Comparison of ENCODE assay signal across 12 cellular contexts in genomic region chr1:27589841-27590426, GRCh38. TPM values are rescaled to one million over a fixed set of nuclear protein-coding genes. Genes with fewer than 3 reads are reported as not detected.
DNase-seq lines count a peak whose midpoint lies in the region; TF ChIP-seq lines count a peak whose summit lies in the region.
"Had no signal": no experiment of that assay in that cellular context is flagged by ENCODE, and none has a peak within 500 bp of the region (broad histone marks: within the 10 kb centered on the region; RNA-seq: fewer than 3 reads in every experiment).

No MANE protein-coding gene starts in this region.

- H3K27me3 ChIP-seq in A673 (replicated peaks; ENCODE audit: insufficient read depth, low read depth, low read length, poor library complexity) = no peaks in the 10 kb centered on the region

- CTCF ChIA-PET in A673 (lab: Charles Lee) = interaction anchor here (0.7 kb wide), 1 partner anchor 545 kb away, joined by 6 read pairs; no protein-coding TSS in a partner anchor

- H3K4me1 Mint-ChIP-seq in mesothelial cell of epicardium = peaks cover 11% of the 10 kb centered on the region
- H3K4me1 Mint-ChIP-seq in activated T-cell treated with anti-CD3 and anti-CD28 coated beads, Interleukin-2, amount 50 U/mL, for 24 hours (ENCODE audit: low read depth) = no peaks in the 10 kb centered on the region
- H3K4me1 Mint-ChIP-seq: activated naive CD8-positive, alpha-beta T cell treated with anti-CD3 and anti-CD28 coated beads, Interleukin-2, amount 10 ng/mL, durations not matched to agents 7 days and 5 days had no signal

- no peaks in the 10 kb centered on the region for H3K27me3 Mint-ChIP-seq in mesothelial cell of epicardium (ENCODE audit: low read depth)
- H3K27me3 Mint-ChIP-seq in activated T-cell treated with anti-CD3 and anti-CD28 coated beads, Interleukin-2, amount 50 U/mL, for 24 hours = no peaks in the 10 kb centered on the region
- H3K27me3 Mint-ChIP-seq: activated naive CD8-positive, alpha-beta T cell treated with anti-CD3 and anti-CD28 coated beads, Interleukin-2, amount 10 ng/mL, durations not matched to agents 7 days and 5 days had no signal

- no peaks in the 10 kb centered on the region for H3K9me3 Mint-ChIP-seq in mesothelial cell of epicardium
- no peaks in the 10 kb centered on the region for H3K9me3 Mint-ChIP-seq in activated T-cell treated with anti-CD3 and anti-CD28 coated beads, Interleukin-2, amount 50 U/mL, for 24 hours
- H3K9me3 Mint-ChIP-seq: activated naive CD8-positive, alpha-beta T cell treated with anti-CD3 and anti-CD28 coated beads, Interleukin-2, amount 10 ng/mL, durations not matched to agents 7 days and 5 days; T-helper 1 cell treated with Interleukin-12 subunit alpha and Interleukin-12 subunit beta and Interleukin-4 antibody, amounts not matched to agents 30 μg/mL and 1 μg/mL, for 36 hours had no signal

- H3K9me3 ChIP-seq in A673 (ENCODE audit: low read depth, low read length, poor library complexity, severe bottlenecking) = no peaks in the 10 kb centered on the region

- H3K4me3 Mint-ChIP-seq in mesothelial cell of epicardium = no peak overlapping the region
- H3K4me3 Mint-ChIP-seq in activated T-cell treated with anti-CD3 and anti-CD28 coated beads, Interleukin-2, amount 50 U/mL, for 24 hours = no peak overlapping the region
- H3K4me3 Mint-ChIP-seq: activated naive CD8-positive, alpha-beta T cell treated with anti-CD3 and anti-CD28 coated beads, Interleukin-2, amount 10 ng/mL, durations not matched to agents 7 days and 5 days; T-helper 1 cell treated with Interleukin-12 subunit alpha and Interleukin-12 subunit beta and Interleukin-4 antibody, amounts not matched to agents 30 μg/mL and 1 μg/mL, for 36 hours had no signal

- H3K36me3 ChIP-seq in A673 (ENCODE audit: insufficient read depth, low read length, poor library complexity, severe bottlenecking) = no peaks in the 10 kb centered on the region

- POLR2A ChIA-PET in A673 (lab: Charles Lee; ENCODE audit: low non-redundant PET) = no interaction called here

- no peak overlapping the region for H3K4me3 ChIP-seq in A673 (ENCODE audit: low read depth, low read length, poor library complexity, severe bottlenecking)
- H3K4me3 ChIP-seq in coronary artery = peak overlapping the region; percentile 3

- peaks cover 62% of the 10 kb centered on the region for H3K4me1 ChIP-seq in A673 (ENCODE audit: insufficient read depth, low read length, poor library complexity, severe bottlenecking)

- H3K27ac Mint-ChIP-seq in mesothelial cell of epicardium = peak overlapping the region; percentile 74
- H3K27ac Mint-ChIP-seq in activated T-cell treated with anti-CD3 and anti-CD28 coated beads, Interleukin-2, amount 50 U/mL, for 24 hours = no peak overlapping the region
- H3K27ac Mint-ChIP-seq: activated naive CD8-positive, alpha-beta T cell treated with anti-CD3 and anti-CD28 coated beads, Interleukin-2, amount 10 ng/mL, durations not matched to agents 7 days and 5 days; T-helper 1 cell treated with Interleukin-12 subunit alpha and Interleukin-12 subunit beta and Interleukin-4 antibody, amounts not matched to agents 30 μg/mL and 1 μg/mL, for 36 hours had no signal

- H3K27ac ChIP-seq in A673 (ENCODE audit: low read depth, low read length, poor library complexity, severe bottlenecking) (peak overlapping the region; percentile 59), coronary artery (peak overlapping the region; percentile 82 to 88)

- no peaks in the 10 kb centered on the region for H3K36me3 Mint-ChIP-seq in mesothelial cell of epicardium
- no peaks in the 10 kb centered on the region for H3K36me3 Mint-ChIP-seq in activated T-cell treated with anti-CD3 and anti-CD28 coated beads, Interleukin-2, amount 50 U/mL, for 24 hours (ENCODE audit: low read depth)
- H3K36me3 Mint-ChIP-seq: activated naive CD8-positive, alpha-beta T cell treated with anti-CD3 and anti-CD28 coated beads, Interleukin-2, amount 10 ng/mL, durations not matched to agents 7 days and 5 days had no signal

- intact Hi-C loops in A673 (cut with micrococcal nuclease; ENCODE audit: unreplicated experiment) = no loop called here

- no TSS peak for BruUV-seq in A673 (replicated peaks; lab: Mats Ljungman, UMichigan)

- DNase-seq in A673 (ENCODE audit: low spot score) (peak; percentile 77), NCI-H1105 (lab: John Stamatoyannopoulos, UW) (peak; percentile 32), coronary artery (ENCODE audit: low spot score) (no peak), mesothelial cell of epicardium (ENCODE audit: low spot score in 2 of 2, unreplicated experiment in 2 of 2) (no peak), RKO (ENCODE audit: low spot score) (no peak), cerebellar nuclear complex (lab: John Stamatoyannopoulos, UW) (no peak), foreskin melanocyte (no peak)
- DNase-seq in activated T-cell treated with anti-CD3 and anti-CD28 coated beads, Interleukin-2, amount 50 U/mL, for 24 hours = no peak
- DNase-seq: activated naive CD8-positive, alpha-beta T cell treated with anti-CD3 and anti-CD28 coated beads, Interleukin-2, amount 10 ng/mL, durations not matched to agents 7 days and 5 days; stimulated activated CD4-positive, alpha-beta T cell treated with anti-CD3 and anti-CD28 coated beads, Interleukin-2, amount 100 ng/mL, for 48 hours had no signal

- TF ChIP-seq CTCF in A673 (conservative IDR thresholded peaks at IDR 0.05; ENCODE audit: low read depth, low read length) = no peak
- TF ChIP-seq CTCF in coronary artery (IDR thresholded peaks at IDR 0.05) = no peak
- TF ChIP-seq CTCF in mesothelial cell of epicardium (IDR thresholded peaks at IDR 0.05; ENCODE audit: unreplicated experiment) = no peak

RNA-seq across cellular contexts. Expression of gene AHDC1, which starts 14.0 kb away (rescaled TPM):
- total RNA-seq in A673 (2021) (33.2 and 34.2 TPM in 2 replicates), mesothelial cell of epicardium (71.4 to 73.5 TPM (median 72.1 TPM) in 3 replicates)

RNA-seq across cellular contexts. Expression of gene FGR, which starts 45.1 kb away (rescaled TPM):
- total RNA-seq in A673 (2021) = not detected in 2 replicates
- 0.11 to 0.53 TPM (median 0.20 TPM) in 3 replicates for total RNA-seq in mesothelial cell of epicardium
- total RNA-seq: HT-29 had no signal

Comparison
In these comparisons a context has a peak if more than half of its experiments do, and no peak if none do; other contexts are left out.
1. DNase-seq: peak in A673 (single experiment) and NCI-H1105 (single experiment); none in coronary artery (single experiment), mesothelial cell of epicardium (0 of 2), activated T-cell treated with anti-CD3 and anti-CD28 coated beads, Interleukin-2, amount 50 U/mL, for 24 hours (single experiment), RKO (single experiment), cerebellar nuclear complex (0 of 2) and foreskin melanocyte (single experiment).